Comparison of ENCODE assay signal across 10 cellular contexts in the genomic region with DNA sequence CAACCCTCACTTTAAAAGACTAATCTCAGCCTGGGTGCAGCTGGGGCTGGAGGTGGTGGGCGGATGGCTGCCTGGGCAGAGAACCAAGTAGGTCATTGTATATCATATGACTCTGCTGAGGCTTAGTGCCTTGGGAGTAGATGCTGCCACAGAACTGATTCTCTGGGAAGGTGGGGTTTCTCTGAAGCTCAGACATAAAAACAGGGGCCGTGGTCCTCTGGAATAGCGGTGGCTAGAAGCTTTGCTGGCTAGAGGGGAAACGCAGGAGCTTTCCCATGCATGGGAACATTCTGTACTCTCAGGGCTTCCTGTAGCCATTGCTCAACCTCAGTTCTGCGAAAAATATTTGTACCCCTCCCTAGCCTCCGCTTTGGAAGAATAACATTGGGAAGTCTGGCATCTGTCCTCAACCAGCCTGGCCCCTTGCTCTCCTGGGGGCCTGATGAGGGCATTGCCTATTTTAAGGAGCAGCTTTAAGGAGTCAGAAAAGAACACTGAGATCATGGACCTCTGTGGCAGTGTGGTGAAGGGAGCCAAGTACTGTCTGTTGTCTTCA. TPM values are rescaled to one million over a fixed set of nuclear protein-coding genes. Genes with fewer than 3 reads are reported as not detected.
A peak's percentile ranks its signal among the peaks of the same experiment; 100 is the strongest.
DNase-seq lines count a peak whose midpoint lies in the region; ATAC-seq and TF ChIP-seq lines count a peak whose summit lies in the region.
"Had no signal": no experiment of that assay in that cellular context is flagged by ENCODE, and none has a peak within 500 bp of the region (broad histone marks: within the 10 kb centered on the region; RNA-seq: fewer than 3 reads in every experiment).

No MANE protein-coding gene starts in this region.

- H3K4me1 ChIP-seq in esophagus (ENCODE audit: control insufficient read depth in 2 of 2, insufficient read depth in 2 of 2, low read length in 1 of 2), result peaks cover 0 to 7% of the 10 kb centered on the region in 2 donors
- no peaks in the 10 kb centered on the region for H3K4me1 ChIP-seq in mucosa of rectum (ENCODE audit: control insufficient read depth in 2 of 2, insufficient read depth in 2 of 2, low read length in 2 of 2)
- H3K4me1 ChIP-seq in thoracic aorta (ENCODE audit: control insufficient read depth in 1 of 2, low read depth in 2 of 2), result peaks cover 36 to 76% of the 10 kb centered on the region in 2 donors

- DNase-seq in LoVo (ENCODE audit: low spot score), result peak; percentile 4
- DNase-seq in thoracic aorta (ENCODE audit: low spot score), result peak; percentile 74
- no peak for DNase-seq in UCSD-AML1 (lab: John Stamatoyannopoulos, UW; ENCODE audit: unreplicated experiment)
- no peak for DNase-seq in NCI-H1048 (lab: John Stamatoyannopoulos, UW)
- DNase-seq: activated CD4-positive, alpha-beta T cell treated with anti-CD3 and anti-CD28 coated beads, Interleukin-2, amount 50 U/mL, for 1 hour; DMS79 treated with DMSO at 0.1 percent for 48 hours had no signal

- no peaks in the 10 kb centered on the region for H3K27me3 ChIP-seq in esophagus (ENCODE audit: control insufficient read depth in 1 of 2, insufficient read depth in 2 of 2, low read length in 2 of 2)
- no peaks in the 10 kb centered on the region for H3K27me3 ChIP-seq in mucosa of rectum (ENCODE audit: control insufficient read depth in 2 of 2, insufficient read depth in 2 of 2, low read length in 2 of 2)
- H3K27me3 ChIP-seq in thoracic aorta (replicated peaks; ENCODE audit: insufficient read depth), result no peaks in the 10 kb centered on the region

- H3K36me3 ChIP-seq in esophagus (ENCODE audit: control insufficient read depth in 2 of 2, insufficient read depth in 2 of 2, low read length in 1 of 2) (no peaks in the 10 kb centered on the region), mucosa of rectum (ENCODE audit: control insufficient read depth in 2 of 2, insufficient read depth in 2 of 2, low read length in 2 of 2) (no peaks in the 10 kb centered on the region), thoracic aorta (no peaks in the 10 kb centered on the region)

- ATAC-seq in thoracic aorta (ENCODE audit: insufficient number of reproducible peaks, low FRiP score, low read depth), result peak; percentile 96
- ATAC-seq in GM18498 (IDR thresholded peaks at IDR 0.05; ENCODE audit: unreplicated experiment), result no peak
- no peak for ATAC-seq in HG03565 (IDR thresholded peaks at IDR 0.05; ENCODE audit: unreplicated experiment)

- no peak for TF ChIP-seq CTCF in thoracic aorta (IDR thresholded peaks at IDR 0.05)

- H3K27ac ChIP-seq in esophagus (ENCODE audit: low read depth in 2 of 2, low read length in 1 of 2) (peak overlapping the region; percentile 60 to 83), mucosa of rectum (ENCODE audit: low read depth in 2 of 2, low read length in 2 of 2) (peak overlapping the region; percentile 61 to 63), thoracic aorta (peak overlapping the region; percentile 95 to 97)

- H3K9ac ChIP-seq in mucosa of rectum (ENCODE audit: low read depth in 1 of 2, low read length in 2 of 2), result no peak overlapping the region

- WGBS in esophagus, 2 donors, result 59 to 61% methylated on average over 6 of the region's 6 CpGs

- H3K9me3 ChIP-seq in esophagus (ENCODE audit: control insufficient read depth in 2 of 2, insufficient read depth in 1 of 2, low read depth in 1 of 2, low read length in 1 of 2), result no peaks in the 10 kb centered on the region
- no peaks in the 10 kb centered on the region for H3K9me3 ChIP-seq in mucosa of rectum (ENCODE audit: control insufficient read depth in 2 of 2, low read length in 2 of 2)
- no peaks in the 10 kb centered on the region for H3K9me3 ChIP-seq in thoracic aorta

- H3K4me3 ChIP-seq in esophagus (ENCODE audit: low read depth in 1 of 2, low read length in 2 of 2) (no peak overlapping the region), mucosa of rectum (ENCODE audit: low read length in 2 of 2) (no peak overlapping the region), thoracic aorta (peak overlapping the region; percentile 49)

RNA-seq across cellular contexts. Expression of a gene that starts 14.7 kb away (rescaled TPM):
- polyA plus RNA-seq in esophagus, result under 1 TPM; 0.45 to 1.00 TPM
- 10 to 100 TPM; 56.7 to 73.9 TPM for total RNA-seq in thoracic aorta

Comparison
In these comparisons a context has a peak if more than half of its experiments do, and no peak if none do; other contexts are left out.
1. DNase-seq: peak in LoVo (single experiment) and thoracic aorta (single experiment); none in UCSD-AML1 (single experiment) and NCI-H1048 (single experiment).
2. Peak in every context shown above with its lines, with median percentiles within 50 percentile points of each other: H3K27ac ChIP-seq.